Comparison of ENCODE assay signal across 21 cellular contexts in the genomic region with DNA sequence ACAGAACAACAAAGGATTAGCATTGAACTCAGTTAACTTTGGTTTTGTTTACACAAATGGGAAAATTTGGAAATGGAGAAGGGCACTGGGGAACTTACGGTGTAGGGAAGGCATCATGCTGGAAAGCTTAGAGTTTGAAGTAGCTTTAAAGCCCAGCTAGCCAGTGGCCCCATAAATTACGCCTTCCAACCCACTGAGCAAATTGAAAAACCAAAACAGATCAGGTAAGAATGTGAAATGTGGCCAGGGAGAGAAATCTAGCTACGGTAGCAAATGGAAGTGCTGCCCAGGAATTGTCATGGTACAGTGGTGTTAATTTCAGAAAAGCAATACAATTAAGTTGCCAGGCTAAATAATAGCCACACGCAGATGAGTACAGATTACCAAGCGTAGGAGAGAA.
A peak's percentile ranks its signal among the peaks of the same experiment; 100 is the strongest.
DNase-seq lines count a peak whose midpoint lies in the region; ATAC-seq, FAIRE-seq and TF ChIP-seq lines count a peak whose summit lies in the region.
"Had no signal": no experiment of that assay in that cellular context is flagged by ENCODE, and none has a peak within 500 bp of the region (broad histone marks: within the 10 kb centered on the region; RNA-seq: fewer than 3 reads in every experiment).

No MANE protein-coding gene starts in this region.

- no peaks in the 10 kb centered on the region for H3K23me2 ChIP-seq in H1 (ENCODE audit: low read depth, low read length)

- no peak for TF ChIP-seq EP300 in H1 (IDR thresholded peaks at IDR 0.05; ENCODE audit: borderline replicate concordance in 1 of 2, low read depth in 2 of 2, low read length in 2 of 2)

- H3K27ac Mint-ChIP-seq in MCF 10A (ENCODE audit: low read depth, unreplicated experiment) = no peak overlapping the region
- H3K27ac Mint-ChIP-seq: CD4-positive, alpha-beta memory T cell had no signal

- H3K9ac ChIP-seq in HUES64 (ENCODE audit: low read depth, low read length) = peak overlapping the region; percentile 16; the same call in 1 of the 2 replicates
- no peak overlapping the region for H3K9ac ChIP-seq in H1 (replicated peaks in 1 of 4; ENCODE audit: extremely low read depth in 1 of 4, low read depth in 3 of 4, low read length in 3 of 4)
- H3K9ac ChIP-seq in neuronal stem cell (ENCODE audit: low read depth, low read length, poor library complexity) = no peak overlapping the region

- no peaks in the 10 kb centered on the region for H3K9me3 ChIP-seq in HUES64 (ENCODE audit: insufficient read depth, low read depth, low read length)
- no peaks in the 10 kb centered on the region for H3K9me3 ChIP-seq in H1 (ENCODE audit: insufficient read depth in 2 of 2, low read depth in 1 of 2, low read length in 1 of 2)
- H3K9me3 ChIP-seq in neuronal stem cell (replicated peaks in 1 of 2; ENCODE audit: control insufficient read depth in 2 of 2, insufficient read depth in 1 of 2, low read depth in 1 of 2, low read length in 2 of 2) = no peaks in the 10 kb centered on the region

- no peak overlapping the region for H3K23ac ChIP-seq in H1 (ENCODE audit: insufficient read length)
- H3K23ac ChIP-seq in neuronal stem cell (ENCODE audit: low read depth, low read length, poor library complexity) = no peak overlapping the region

- no peaks in the 10 kb centered on the region for H3K79me2 ChIP-seq in H1 (ENCODE audit: control insufficient read depth in 1 of 2, insufficient read depth in 2 of 2, low read length in 2 of 2)

- H2BK5ac ChIP-seq in H1 (ENCODE audit: low read depth, low read length) = no peak overlapping the region
- H2BK5ac ChIP-seq in neuronal stem cell (ENCODE audit: low read length) = no peak overlapping the region

- no peaks in the 10 kb centered on the region for H4K20me1 ChIP-seq in H1 (replicated peaks in 1 of 2; ENCODE audit: control insufficient read depth in 1 of 2, insufficient read depth in 2 of 2, low read length in 2 of 2)

- peak overlapping the region in 1 of 2 experiments; percentile 9; a peak in 2 of 4 replicates for H3K4me2 ChIP-seq in H1 (ENCODE audit: insufficient read depth in 1 of 2, low read depth in 2 of 2, low read length in 2 of 2)
- H3K4me2 ChIP-seq in neuronal stem cell (ENCODE audit: insufficient read depth, low read length, poor library complexity, severe bottlenecking) = no peak overlapping the region

- no peak overlapping the region for H3K4me3 ChIP-seq in HUES64 (ENCODE audit: low read length)
- no peak overlapping the region for H3K4me3 ChIP-seq in H1 (ENCODE audit: extremely low read depth in 1 of 4, insufficient read depth in 2 of 4, low read depth in 3 of 4, low read length in 4 of 4)
- H3K4me3 ChIP-seq in neuronal stem cell (ENCODE audit: low read length in 2 of 2) = no peak overlapping the region

- no peaks in the 10 kb centered on the region for H3K36me3 Mint-ChIP-seq in MCF 10A (ENCODE audit: insufficient read depth, unreplicated experiment)
- H3K36me3 Mint-ChIP-seq: CD4-positive, alpha-beta memory T cell had no signal

- intact Hi-C loops in MCF 10A (cut with micrococcal nuclease) = no loop called here

- H4K91ac ChIP-seq in H1 (replicated peaks; ENCODE audit: insufficient read length, low read length) = no peak overlapping the region
- no peak overlapping the region for H4K91ac ChIP-seq in neuronal stem cell (ENCODE audit: low read depth, low read length, poor library complexity)

- WGBS in HUES64 = 89% methylated on average over 5 of the region's 5 CpGs
- WGBS in H1 (ENCODE audit: extremely low coverage in 1 of 2, insufficient coverage in 1 of 2, insufficient read length in 1 of 2, insufficient replicate concordance in 2 of 2, low coverage in 1 of 2, low lambda C conversion rate in 2 of 2, missing lambda C conversion rate in 1 of 2), 2 experiments = 83% methylated on average over 5 of the region's 5 CpGs; no CpG with 5 or more reads in 1 of the 2 experiments
- WGBS in neuronal stem cell (ENCODE audit: extremely low coverage in 2 of 2, insufficient read length in 2 of 2, insufficient replicate concordance in 1 of 2), 2 donors = no CpG with 5 or more reads among the region's 5 CpGs

- POLR2A ChIA-PET in H1 (lab: Charles Lee; ENCODE audit: partially characterized antibody) (interaction anchor here (0.6 kb wide), 1 partner anchor 540 kb away, joined by 3 read pairs; no protein-coding TSS in a partner anchor), MCF 10A (lab: Yijun Ruan, JAX) (no interaction called here)

- H3K4me1 ChIP-seq in HUES64 (ENCODE audit: insufficient read depth, low read length) = peaks cover 38% of the 10 kb centered on the region
- H3K4me1 ChIP-seq in H1 (replicated peaks in 1 of 4; ENCODE audit: control insufficient read depth in 3 of 4, insufficient read depth in 4 of 4, low read length in 3 of 4) = peaks cover 0 to 21% (median 2%) of the 10 kb centered on the region in 4 experiments; a peak in 3 of 7 replicates
- peaks cover 7 to 13% of the 10 kb centered on the region in 2 donors for H3K4me1 ChIP-seq in neuronal stem cell (ENCODE audit: control insufficient read depth in 2 of 2, insufficient read depth in 1 of 2, low read depth in 1 of 2, low read length in 2 of 2)

- H2BK20ac ChIP-seq in H1 (ENCODE audit: low read length) = no peak overlapping the region

- H3K18ac ChIP-seq in H1 (ENCODE audit: extremely low read depth, low read length) = no peak overlapping the region; the same call in 1 of the 2 replicates
- no peak overlapping the region for H3K18ac ChIP-seq in neuronal stem cell (ENCODE audit: low read length)

- CTCF ChIA-PET in H1 (lab: Charles Lee; ENCODE audit: partially characterized antibody) (no interaction called here), MCF 10A (lab: Yijun Ruan, JAX) (interaction anchor here (0.6 to 1.1 kb wide), 4 partner anchors 9 to 1951 kb away, joined by 3 read pairs; no protein-coding TSS in a partner anchor)

- BruUV-seq in MCF 10A (replicated peaks; lab: Mats Ljungman, UMichigan) = no TSS peak

- peak overlapping the region; percentile 18; the same call in 1 of the 2 replicates for H2BK12ac ChIP-seq in H1 (ENCODE audit: low read depth, low read length)
- no peak overlapping the region for H2BK12ac ChIP-seq in neuronal stem cell (ENCODE audit: low read length)

- ATAC-seq in GM18517 (IDR thresholded peaks at IDR 0.05; ENCODE audit: unreplicated experiment) = no peak

- H2AFZ ChIP-seq in H1 (ENCODE audit: low read length) = peak overlapping the region; percentile 8; the same call in 1 of the 2 replicates
- H2AFZ ChIP-seq in neuronal stem cell (ENCODE audit: low read length) = no peak overlapping the region

- peak overlapping the region; percentile 86 for H3K27ac ChIP-seq in HUES64 (ENCODE audit: low read depth, low read length)
- H3K27ac ChIP-seq in H1 (ENCODE audit: low read depth, low read length) = no peak overlapping the region
- peak overlapping the region; percentile 68 for H3K27ac ChIP-seq in neuronal stem cell (replicated peaks; ENCODE audit: low read length)
- H3K27ac ChIP-seq: RWPE1 had no signal

- no peak for TF ChIP-seq RAD21 in H1 (IDR thresholded peaks at IDR 0.05 in 1 of 2, conservative IDR thresholded peaks at IDR 0.05 in 1 of 2; ENCODE audit: low read depth in 2 of 2, low read length in 2 of 2)

- H3K4me1 Mint-ChIP-seq in MCF 10A (ENCODE audit: insufficient read depth, unreplicated experiment) = peaks cover 10% of the 10 kb centered on the region
- H3K4me1 Mint-ChIP-seq: CD4-positive, alpha-beta memory T cell had no signal

- FAIRE-seq in H1 (lab: Jason Lieb, UNC) (no peak), GM12892 (lab: Jason Lieb, UNC) (no peak)
- FAIRE-seq: HTR-8/SVneo had no signal

- H3K79me1 ChIP-seq in H1 (ENCODE audit: low read depth, low read length) = no peaks in the 10 kb centered on the region
- H3K79me1 ChIP-seq in neuronal stem cell (ENCODE audit: low read depth, low read length) = no peaks in the 10 kb centered on the region

- H3K27me3 ChIP-seq in HUES64 (ENCODE audit: insufficient read depth, low read length) = no peaks in the 10 kb centered on the region
- no peaks in the 10 kb centered on the region for H3K27me3 ChIP-seq in H1 (replicated peaks in 1 of 4; ENCODE audit: control insufficient read depth in 3 of 4, extremely low read depth in 1 of 4, insufficient read depth in 3 of 4, low read length in 3 of 4)
- H3K27me3 ChIP-seq in neuronal stem cell (ENCODE audit: control insufficient read depth in 3 of 3, insufficient read depth in 3 of 3, low read depth in 1 of 3, low read length in 3 of 3) = peaks cover 0 to 3% (median 0%) of the 10 kb centered on the region in 3 experiments

- no peaks in the 10 kb centered on the region for H3K9me3 Mint-ChIP-seq in MCF 10A (ENCODE audit: unreplicated experiment)

- TF ChIP-seq CTCF in H1 (IDR thresholded peaks at IDR 0.05; ENCODE audit: control extremely low read depth in 1 of 3, insufficient read depth in 1 of 3, low read depth in 1 of 3, low read length in 3 of 3) = no peak
- TF ChIP-seq CTCF in MCF 10A (IDR thresholded peaks at IDR 0.05; ENCODE audit: unreplicated experiment) = no peak

- no peak overlapping the region for H3K4ac ChIP-seq in H1 (replicated peaks; ENCODE audit: insufficient read length, low read depth, low read length)
- H3K4ac ChIP-seq in neuronal stem cell (ENCODE audit: low read length) = no peak overlapping the region

- TF ChIP-seq POLR2A in H1 (IDR thresholded peaks at IDR 0.05; ENCODE audit: control extremely low read depth in 1 of 2, low read depth in 2 of 2, low read length in 2 of 2) (no peak), GM12892 (IDR thresholded peaks at IDR 0.05; ENCODE audit: low read depth, low read length) (no peak)

- no peak overlapping the region for H2BK120ac ChIP-seq in H1 (replicated peaks; ENCODE audit: low read depth, low read length)
- no peak overlapping the region for H2BK120ac ChIP-seq in neuronal stem cell (ENCODE audit: low read depth, low read length)

- H2BK15ac ChIP-seq in H1 (ENCODE audit: low read length) (no peak overlapping the region), neuronal stem cell (ENCODE audit: low read length) (no peak overlapping the region)

- H3K14ac ChIP-seq in H1 (ENCODE audit: insufficient read length) (no peak overlapping the region), neuronal stem cell (ENCODE audit: low read length) (no peak overlapping the region)

- no peak for DNase-seq in H1 (ENCODE audit: low read depth in 1 of 2, low spot score in 2 of 2)
- DNase-seq in neuronal stem cell (ENCODE audit: low spot score) = no peak
- no peak for DNase-seq in GM12892 (ENCODE audit: insufficient read length)
- no peak for DNase-seq in MCF 10A (ENCODE audit: unreplicated experiment)
- no peak for DNase-seq in kidney glomerular epithelial cell (lab: John Stamatoyannopoulos, UW)
- DNase-seq: C1 segment of cervical spinal cord; CD4-positive, alpha-beta memory T cell; COR-L47; DMS53; H7; NCI-H1092; NCI-H1417 treated with DMSO at 0.1 percent for 48 hours; NCI-H1694 treated with DMSO at 0.1 percent for 48 hours; NCI-H2081; NCI-H2227 treated with DMSO at 0.1 percent for 48 hours; NCI-H526 treated with DMSO at 0.1 percent for 48 hours; SHP77 had no signal

- no peaks in the 10 kb centered on the region for H3K27me3 Mint-ChIP-seq in MCF 10A (ENCODE audit: insufficient read depth, unreplicated experiment)
- H3K27me3 Mint-ChIP-seq: CD4-positive, alpha-beta memory T cell had no signal

- no peak overlapping the region for H4K8ac ChIP-seq in H1 (ENCODE audit: extremely low read depth, insufficient read depth, low read length)
- H4K8ac ChIP-seq in neuronal stem cell (ENCODE audit: low read depth, low read length) = no peak overlapping the region

- no peak overlapping the region for H4K5ac ChIP-seq in H1 (ENCODE audit: insufficient read length, low read depth, low read length)

- H3K56ac ChIP-seq in H1 (replicated peaks; ENCODE audit: insufficient read length, low read depth, low read length) = no peak overlapping the region

- H2AK5ac ChIP-seq in H1 (ENCODE audit: low read depth, low read length) (no peak overlapping the region), neuronal stem cell (ENCODE audit: low read depth, low read length) (no peak overlapping the region)

- no peaks in the 10 kb centered on the region for H3K36me3 ChIP-seq in HUES64 (ENCODE audit: insufficient read depth, low read length)
- H3K36me3 ChIP-seq in H1 (ENCODE audit: control insufficient read depth in 2 of 4, insufficient read depth in 4 of 4, low read length in 3 of 4) = no peaks in the 10 kb centered on the region
- no peaks in the 10 kb centered on the region for H3K36me3 ChIP-seq in neuronal stem cell (replicated peaks in 1 of 2; ENCODE audit: control insufficient read depth in 2 of 2, insufficient read depth in 2 of 2, low read length in 2 of 2)

- no peak overlapping the region for H3K4me3 Mint-ChIP-seq in MCF 10A (ENCODE audit: unreplicated experiment)
- H3K4me3 Mint-ChIP-seq: CD4-positive, alpha-beta memory T cell had no signal
